In the genomic region with DNA sequence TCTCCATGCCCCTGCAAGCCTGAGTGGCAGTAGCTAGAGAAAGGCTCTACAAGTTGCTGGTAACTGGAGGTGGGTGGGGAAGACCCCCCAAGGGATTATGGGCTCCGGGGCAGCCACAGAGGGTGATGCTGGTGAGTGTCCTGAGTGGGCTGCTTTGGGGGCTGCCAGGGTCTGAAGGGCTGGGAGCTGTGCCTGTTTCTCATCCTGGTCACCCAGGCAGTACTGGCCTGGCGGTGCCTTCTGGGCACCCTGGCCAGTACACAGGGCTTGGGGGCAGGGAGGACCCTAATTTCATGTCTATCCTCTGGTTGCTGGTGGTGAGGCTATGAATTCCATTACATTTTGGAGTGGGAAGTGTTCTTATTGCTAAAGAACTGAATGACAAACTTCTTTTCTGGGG, we compare ENCODE assay signal across 28 cellular contexts.
"Had no signal": no experiment of that assay in that cellular context is flagged by ENCODE, and none has a peak within 500 bp of the region (broad histone marks: within the 10 kb centered on the region; RNA-seq: fewer than 3 reads in every experiment).

No MANE protein-coding gene starts in this region.

- DNase-seq: naive thymus-derived CD8-positive, alpha-beta T cell; nephron progenitor cell; occipital lobe; ovary; posterior cingulate gyrus; psoas muscle; right cardiac atrium; spleen; stimulated activated CD4-positive, alpha-beta T cell treated with anti-CD3 and anti-CD28 coated beads, Interleukin-12 subunit alpha, Interleukin-12 subunit beta, amount 100 ng/mL, for 4 hours; stimulated activated CD4-positive, alpha-beta T cell treated with anti-CD3 and anti-CD28 coated beads, Interleukin-1b, Interleukin-23, amount 100 ng/mL, for 48 hours; stimulated activated CD4-positive, alpha-beta T cell treated with anti-CD3 and anti-CD28 coated beads, Interleukin-4, amount 100 ng/mL, for 1 hour; stimulated activated CD4-positive, alpha-beta T cell treated with anti-CD3 and anti-CD28 coated beads, Interleukin-4, amount 100 ng/mL, for 4 hours; stimulated activated CD8-positive, alpha-beta memory T cell treated with anti-CD3 and anti-CD28 coated beads, Interleukin-4, amount 100 ng/mL, for 48 hours; stimulated activated naive CD4-positive, alpha-beta T cell; stimulated activated naive CD8-positive, alpha-beta T cell treated with anti-CD3 and anti-CD28 coated beads, Interleukin-15, amount 100 ng/mL, for 72 hours; stimulated activated naive CD8-positive, alpha-beta T cell treated with anti-CD3 and anti-CD28 coated beads, Interleukin-15, Interleukin-2, amounts not matched to agents 100 U/mL and 50 U/mL, for 24 hours; substantia nigra; testis; tibial artery; transverse colon; upper lobe of right lung; uterus had no signal

- H2AFZ ChIP-seq: parathyroid adenoma had no signal

- H3K27ac ChIP-seq: ovary, parathyroid adenoma, psoas muscle, skin epidermis, spleen, suprapubic skin, testis, tibial artery, transverse colon, upper lobe of right lung, uterus had no signal

- H3K9ac ChIP-seq: parathyroid adenoma had no signal

- H3K4me3 ChIP-seq: ovary, psoas muscle, skin epidermis, smooth muscle cell, spleen, suprapubic skin, testis, tibial artery, transverse colon, upper lobe of right lung, uterus had no signal

- H3K4me2 ChIP-seq: smooth muscle cell had no signal

- ATAC-seq: naive thymus-derived CD8-positive, alpha-beta T cell; psoas muscle; right cardiac atrium; sciatic nerve; stimulated activated memory B cell treated with anti-CD40 and anti-IgM and Interleukin-4, amounts not matched to agents 10 μg/mL and 1 μg/mL and 100 μg/mL, for 72 hours; stimulated activated naive CD8-positive, alpha-beta T cell treated with anti-CD3 and anti-CD28 coated beads, Interleukin-15, amount 100 ng/mL, for 72 hours; stimulated activated naive CD8-positive, alpha-beta T cell treated with anti-CD3 and anti-CD28 coated beads, Interleukin-15, Interleukin-2, amounts not matched to agents 100 U/mL and 50 U/mL, for 24 hours had no signal

- H3K9me3 ChIP-seq: ovary, psoas muscle, spleen, suprapubic skin, testis, tibial artery, transverse colon, upper lobe of right lung, uterus had no signal

- H3K36me3 ChIP-seq: ovary, uterus had no signal

- H3K27me3 ChIP-seq: ovary, spleen, suprapubic skin, testis, tibial artery, transverse colon, upper lobe of right lung, uterus had no signal

- H3K4me1 ChIP-seq: parathyroid adenoma, psoas muscle, spleen, suprapubic skin, testis, tibial artery, upper lobe of right lung, uterus had no signal
